8 cellular contexts compared by ENCODE assay signal in the genomic region with DNA sequence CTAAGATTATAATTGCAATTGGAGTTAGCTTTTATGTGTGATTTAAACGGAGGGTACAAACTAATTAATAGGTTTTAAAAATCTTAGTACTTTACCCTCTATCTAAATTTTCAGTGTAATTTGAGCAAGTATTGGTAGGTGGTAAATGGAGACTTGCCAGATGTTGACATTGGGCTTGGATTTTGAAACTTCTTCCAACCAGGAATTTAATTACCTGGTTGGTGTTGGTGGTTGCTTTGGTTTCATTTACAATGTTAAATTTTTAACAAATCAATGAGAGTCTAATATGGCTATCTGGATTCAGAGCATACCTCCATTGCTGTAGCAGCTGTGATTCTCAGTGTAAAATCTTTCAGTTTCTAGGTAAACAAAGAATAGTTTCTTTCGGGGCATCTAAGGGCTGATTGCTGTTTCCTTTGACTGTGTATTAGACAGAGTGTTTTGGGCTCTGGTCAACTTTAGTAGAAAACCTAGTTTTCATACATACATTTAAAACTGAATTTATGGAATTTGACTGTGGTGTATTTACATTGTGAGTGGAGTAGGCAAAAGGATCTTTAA. TPM values are rescaled to one million over a fixed set of nuclear protein-coding genes. Genes with fewer than 3 reads are reported as not detected.
A peak's percentile ranks its signal among the peaks of the same experiment; 100 is the strongest.
DNase-seq lines count a peak whose midpoint lies in the region; ATAC-seq, FAIRE-seq and TF ChIP-seq lines count a peak whose summit lies in the region.

No MANE protein-coding gene starts in this region.

- H3K79me2 ChIP-seq in endothelial cell of umbilical vein (ENCODE audit: control insufficient read depth, insufficient read depth, low read length) = peaks cover 41% of the 10 kb centered on the region

- ATAC-seq in GM19455 (IDR thresholded peaks at IDR 0.05; ENCODE audit: unreplicated experiment) (peak; percentile 73), HG03432 (IDR thresholded peaks at IDR 0.05; ENCODE audit: unreplicated experiment) (peak; percentile 50), HG02623 (IDR thresholded peaks at IDR 0.05; ENCODE audit: unreplicated experiment) (no peak), HG03135 (IDR thresholded peaks at IDR 0.05; ENCODE audit: unreplicated experiment) (no peak)

- peak overlapping the region; percentile 78 for H3K27ac ChIP-seq in endothelial cell of umbilical vein (ENCODE audit: insufficient read depth, low read depth, low read length)

- H3K4me3 Mint-ChIP-seq in activated naive CD4-positive, alpha-beta T cell treated with anti-CD3 and anti-CD28 coated beads for 36 hours = no peak overlapping the region

- peak; percentile 51 for DNase-seq in endothelial cell of umbilical vein (ENCODE audit: low read depth, low spot score)
- DNase-seq in activated naive CD4-positive, alpha-beta T cell treated with anti-CD3 and anti-CD28 coated beads for 36 hours = no peak
- DNase-seq in DMS153 (lab: John Stamatoyannopoulos, UW) = no peak

- peaks cover 17% of the 10 kb centered on the region for H3K4me1 Mint-ChIP-seq in activated naive CD4-positive, alpha-beta T cell treated with anti-CD3 and anti-CD28 coated beads for 36 hours (ENCODE audit: low read depth)

- H3K9me3 ChIP-seq in endothelial cell of umbilical vein (replicated peaks; ENCODE audit: control insufficient read depth, insufficient read depth, low read length) (no peaks in the 10 kb centered on the region), skeletal muscle satellite cell (replicated peaks; ENCODE audit: low read length) (no peaks in the 10 kb centered on the region)

- dilution Hi-C loops in endothelial cell of umbilical vein (cut with MboI; ENCODE audit: extremely low pct_ligation_motif_present, low sequenced_read_pairs) = no loop called here

- POLR2A ChIA-PET in endothelial cell of umbilical vein (lab: Charles Lee) = no interaction called here

- H3K36me3 ChIP-seq in endothelial cell of umbilical vein (ENCODE audit: control insufficient read depth in 2 of 2, extremely low read depth in 1 of 2, insufficient read depth in 2 of 2, low read length in 2 of 2) (no peaks in the 10 kb centered on the region), skeletal muscle satellite cell (ENCODE audit: insufficient read depth, low read length) (peaks cover 6% of the 10 kb centered on the region)

- no peaks in the 10 kb centered on the region for H3K9me1 ChIP-seq in endothelial cell of umbilical vein (replicated peaks; ENCODE audit: control insufficient read depth, extremely low read depth, insufficient read depth, low read length)

- no peaks in the 10 kb centered on the region for H3K27me3 ChIP-seq in endothelial cell of umbilical vein (ENCODE audit: control insufficient read depth in 2 of 2, insufficient read depth in 2 of 2, low read length in 2 of 2)
- H3K27me3 ChIP-seq in skeletal muscle satellite cell (ENCODE audit: control insufficient read depth, insufficient read depth, low read length) = no peaks in the 10 kb centered on the region

- peak overlapping the region; percentile 99 for H3K4me2 ChIP-seq in endothelial cell of umbilical vein (ENCODE audit: insufficient read depth, low read length)
- H3K4me2 ChIP-seq in skeletal muscle satellite cell (ENCODE audit: low read length) = peak overlapping the region; percentile 93

- FAIRE-seq in endothelial cell of umbilical vein (lab: Jason Lieb, UNC) = no peak

- peak overlapping the region; percentile 27 for H2AFZ ChIP-seq in endothelial cell of umbilical vein (ENCODE audit: low read depth, low read length)

- CTCF ChIA-PET in endothelial cell of umbilical vein (lab: Charles Lee) = interaction anchor here (0.7 to 3.7 kb wide), 13 partner anchors 8 to 163 kb away, joined by 3 to 27 read pairs (median 8); no protein-coding TSS in a partner anchor
- CTCF ChIA-PET in activated naive CD4-positive, alpha-beta T cell treated with anti-CD3 and anti-CD28 coated beads for 36 hours (lab: Charles Lee) = no interaction called here

- peak; percentile 38 for TF ChIP-seq POLR2A in endothelial cell of umbilical vein (IDR thresholded peaks at IDR 0.05; ENCODE audit: low read depth, low read length)

- H3K4me3 ChIP-seq in endothelial cell of umbilical vein (replicated peaks in 1 of 3; ENCODE audit: insufficient read depth in 1 of 3, low read depth in 1 of 3, low read length in 3 of 3) (peak overlapping the region; percentile 72 to 93 (median 77)), skeletal muscle satellite cell (ENCODE audit: low read length) (peak overlapping the region; percentile 96)

- H3K36me3 Mint-ChIP-seq in activated naive CD4-positive, alpha-beta T cell treated with anti-CD3 and anti-CD28 coated beads for 36 hours (ENCODE audit: low read depth) = no peaks in the 10 kb centered on the region

- H3K27ac Mint-ChIP-seq in activated naive CD4-positive, alpha-beta T cell treated with anti-CD3 and anti-CD28 coated beads for 36 hours = no peak overlapping the region

- peaks cover 59% of the 10 kb centered on the region for H3K27me3 Mint-ChIP-seq in activated naive CD4-positive, alpha-beta T cell treated with anti-CD3 and anti-CD28 coated beads for 36 hours (ENCODE audit: low read depth)

- H4K20me1 ChIP-seq in endothelial cell of umbilical vein (replicated peaks; ENCODE audit: control insufficient read depth, extremely low read depth, insufficient read depth, low read length) = no peaks in the 10 kb centered on the region

- H3K9me3 Mint-ChIP-seq in activated naive CD4-positive, alpha-beta T cell treated with anti-CD3 and anti-CD28 coated beads for 36 hours = no peaks in the 10 kb centered on the region

- intact Hi-C loops in endothelial cell of umbilical vein (cut with micrococcal nuclease) = loop anchor here (2.0 to 10.0 kb wide), 6 partner anchors 48 to 1275 kb away; a partner anchor contains a TSS
- intact Hi-C loops in activated naive CD4-positive, alpha-beta T cell treated with anti-CD3 and anti-CD28 coated beads for 36 hours (cut with micrococcal nuclease) = no loop called here

- TSS peak; percentile 18 for BruUV-seq in endothelial cell of umbilical vein (replicated peaks; lab: Mats Ljungman, UMichigan)

- H3K4me1 ChIP-seq in endothelial cell of umbilical vein (ENCODE audit: control insufficient read depth, extremely low read depth, insufficient read depth, low read length) = peaks cover 49% of the 10 kb centered on the region
- H3K4me1 ChIP-seq in skeletal muscle satellite cell (ENCODE audit: control insufficient read depth, insufficient read depth, low read length) = peaks cover 17% of the 10 kb centered on the region

- no peak for TF ChIP-seq CTCF in endothelial cell of umbilical vein (IDR thresholded peaks at IDR 0.05; ENCODE audit: extremely low read depth in 1 of 2, insufficient read depth in 1 of 2, low read depth in 1 of 2, low read length in 2 of 2)

- H3K9ac ChIP-seq in endothelial cell of umbilical vein (replicated peaks; ENCODE audit: extremely low read depth, insufficient read depth, low read length) (peak overlapping the region; percentile 84), skeletal muscle satellite cell (ENCODE audit: low read depth, low read length) (peak overlapping the region; percentile 87)

TF ChIP-seq in endothelial cell of umbilical vein, 7 proteins besides CTCF, POLR2A, EP300 and RAD21:
- TF ChIP-seq, protein P1, sequence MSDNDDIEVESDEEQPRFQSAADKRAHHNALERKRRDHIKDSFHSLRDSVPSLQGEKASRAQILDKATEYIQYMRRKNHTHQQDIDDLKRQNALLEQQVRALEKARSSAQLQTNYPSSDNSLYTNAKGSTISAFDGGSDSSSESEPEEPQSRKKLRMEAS (IDR thresholded peaks at IDR 0.05; ENCODE audit: insufficient read depth, insufficient read length) = no peak
- TF ChIP-seq FOS (IDR thresholded peaks at IDR 0.05; ENCODE audit: borderline replicate concordance, insufficient read depth, low read length) (no peak), JUN (IDR thresholded peaks at IDR 0.05; ENCODE audit: borderline replicate concordance, insufficient read depth, insufficient read length, low read depth) (no peak), MYC (IDR thresholded peaks at IDR 0.05; ENCODE audit: low read depth, low read length) (no peak), EZH2 (IDR thresholded peaks at IDR 0.05; ENCODE audit: borderline replicate concordance, low read depth, low read length, severe bottlenecking) (no peak), POLR2AphosphoS5 (IDR thresholded peaks at IDR 0.05; ENCODE audit: insufficient read depth, low read depth, low read length) (no peak), GATA2 (IDR thresholded peaks at IDR 0.05; ENCODE audit: insufficient read depth, insufficient read length, low read depth, low read length) (no peak)

RNA-seq across cellular contexts. Expression of a gene that starts 1.9 kb away (rescaled TPM):
- total RNA-seq in endothelial cell of umbilical vein = 93.4 and 119 TPM in 2 replicates
- polyA plus RNA-seq in endothelial cell of umbilical vein = 56.7 and 58.9 TPM in 2 replicates
- 49.4 and 50.2 TPM in 2 replicates for polyA plus RNA-seq in endothelial cell of umbilical vein (2011; cell fraction: cytosol; rRNA removed)
- 207 and 208 TPM in 2 replicates for polyA plus RNA-seq in endothelial cell of umbilical vein (2011; cell fraction: nucleus; rRNA removed)
- polyA plus RNA-seq in endothelial cell of umbilical vein (2012) = 43.2 and 48.0 TPM in 2 replicates
- polyA minus RNA-seq in endothelial cell of umbilical vein = 214 and 217 TPM in 2 replicates
- 3.2 TPM for polyA minus RNA-seq in endothelial cell of umbilical vein (2011; cell fraction: cytosol; rRNA and poly(A)+ RNA removed)
- 218 and 257 TPM in 2 replicates for polyA minus RNA-seq in endothelial cell of umbilical vein (2011; cell fraction: nucleus; rRNA and poly(A)+ RNA removed)
- total RNA-seq in skeletal muscle satellite cell (2012; rRNA removed) = 0.25 and 2.8 TPM in 2 replicates
- total RNA-seq in activated naive CD4-positive, alpha-beta T cell treated with anti-CD3 and anti-CD28 coated beads for 36 hours = under 1 TPM; 0.20 to 0.50 TPM

Comparison
In these comparisons a context has a peak if more than half of its experiments do, and no peak if none do; other contexts are left out.
1. ATAC-seq: peak in GM19455 (single experiment) and HG03432 (single experiment); none in HG02623 (single experiment) and HG03135 (single experiment).
2. RNA of a gene that starts 1.9 kb away (total RNA-seq): 93.4 to 119 TPM in endothelial cell of umbilical vein; 0.20 to 0.50 TPM in activated naive CD4-positive, alpha-beta T cell treated with anti-CD3 and anti-CD28 coated beads for 36 hours; every median in the first group is over 10 times any median in the second.